In genomic region chr10:33381391-33381790, GRCh38 we compare ENCODE assay signal across 19 cellular contexts. TPM values are rescaled to one million over a fixed set of nuclear protein-coding genes. Genes with fewer than 3 reads are reported as not detected.
DNase-seq lines count a peak whose midpoint lies in the region; ATAC-seq and TF ChIP-seq lines count a peak whose summit lies in the region.
"Had no signal": no experiment of that assay in that cellular context is flagged by ENCODE, and none has a peak within 500 bp of the region (broad histone marks: within the 10 kb centered on the region; RNA-seq: fewer than 3 reads in every experiment).

No MANE protein-coding gene starts in this region.

- TF ChIP-seq CTCF in HFFc6 (IDR thresholded peaks at IDR 0.05), result no peak

- peak overlapping the region; percentile 78 for H3K27ac Mint-ChIP-seq in HFFc6

- ATAC-seq in HG03342 (IDR thresholded peaks at IDR 0.05; ENCODE audit: unreplicated experiment), result no peak
- ATAC-seq in GM18502 (IDR thresholded peaks at IDR 0.05; ENCODE audit: poor library complexity, unreplicated experiment), result no peak
- ATAC-seq: A549, HCT116, Panc1, Right ventricle myocardium inferior had no signal

- no peaks in the 10 kb centered on the region for H3K9me3 ChIP-seq in neuron (ENCODE audit: low read length)
- H3K9me3 ChIP-seq: A549 had no signal

- H3K27me3 Mint-ChIP-seq in HFFc6 (ENCODE audit: insufficient read depth), result no peaks in the 10 kb centered on the region

- peak overlapping the region; percentile 68 for H3K4me3 Mint-ChIP-seq in HFFc6

- peak overlapping the region; percentile 15 for H3K4me3 ChIP-seq in neuron (ENCODE audit: low read length)
- H3K4me3 ChIP-seq: A549 had no signal

- 0 out of 2 replicates have a peak, but pooled peaks cover 4% of the 10 kb centered on the region for H3K36me3 Mint-ChIP-seq in HFFc6 (ENCODE audit: low read depth)

- peaks cover 52% of the 10 kb centered on the region for H3K4me1 ChIP-seq in neuron (ENCODE audit: insufficient read depth, low read length)

- no peaks in the 10 kb centered on the region for H3K36me3 ChIP-seq in neuron (ENCODE audit: insufficient read depth, low read length)

- no peaks in the 10 kb centered on the region for H3K27me3 ChIP-seq in neuron (ENCODE audit: insufficient read depth, low read length)

- no peaks in the 10 kb centered on the region for H3K9me3 Mint-ChIP-seq in HFFc6

- H3K4me1 Mint-ChIP-seq in HFFc6 (ENCODE audit: low read depth), result peaks cover 75% of the 10 kb centered on the region

- H2AFZ ChIP-seq in neuron (ENCODE audit: low read depth, low read length), result no peak overlapping the region

- peak; percentile 24 for DNase-seq in AG20443 (ENCODE audit: low spot score)
- peak; percentile 7 for DNase-seq in HFFc6
- DNase-seq in fibroblast of gingiva (ENCODE audit: low read depth), result peak; percentile 51
- DNase-seq in activated CD4-positive, alpha-beta T cell treated with anti-CD3 and anti-CD28 coated beads, Interleukin-2, amount 50 U/mL, for 48 hours, result no peak
- DNase-seq in OCI-M2 (lab: John Stamatoyannopoulos, UW; ENCODE audit: unreplicated experiment), result no peak
- DNase-seq: AML-193, COR-L47, DMS153, KG1, NCI-H1048, NCI-H1436 treated with DMSO at 0.1 percent for 48 hours, NCI-H2029 treated with DMSO at 0.1 percent for 48 hours had no signal

RNA-seq across cellular contexts. Expression of gene NRP1, which starts 46.9 kb away (rescaled TPM):
- total RNA-seq in HFFc6 (2021; fragmentation: NEBNext Ultra II Directional; extraction: Animal tissue kit (Norgen Biotek cat#: 25700)), result 100 to 1,000 TPM; 136 to 164 (median 147) TPM

Comparison
In these comparisons a context has a peak if more than half of its experiments do, and no peak if none do; other contexts are left out.
1. DNase-seq: peak in AG20443 (single experiment), HFFc6 (single experiment) and fibroblast of gingiva (single experiment); none in activated CD4-positive, alpha-beta T cell treated with anti-CD3 and anti-CD28 coated beads, Interleukin-2, amount 50 U/mL, for 48 hours (0 of 2) and OCI-M2 (single experiment).